ENCODE assay signal across 16 cellular contexts in genomic region chr7:42429339-42429738, GRCh38.
DNase-seq lines count a peak whose midpoint lies in the region; ATAC-seq and TF ChIP-seq lines count a peak whose summit lies in the region.
"Had no signal": no experiment of that assay in that cellular context is flagged by ENCODE, and none has a peak within 500 bp of the region (broad histone marks: within the 10 kb centered on the region; RNA-seq: fewer than 3 reads in every experiment).

No MANE protein-coding gene starts in this region.

- H3K9me3 ChIP-seq in hepatocyte (ENCODE audit: low read depth) (no peaks in the 10 kb centered on the region), neuronal stem cell (replicated peaks in 1 of 2; ENCODE audit: control insufficient read depth in 2 of 2, insufficient read depth in 1 of 2, low read depth in 1 of 2, low read length in 2 of 2) (no peaks in the 10 kb centered on the region), smooth muscle cell (replicated peaks; ENCODE audit: low read depth) (no peaks in the 10 kb centered on the region)
- H3K9me3 ChIP-seq: BE2C had no signal

- H3K23ac ChIP-seq in neuronal stem cell (ENCODE audit: low read depth, low read length, poor library complexity): no peak overlapping the region

- TF ChIP-seq CTCF in GM23338 (conservative IDR thresholded peaks at IDR 0.05; ENCODE audit: low read depth in 2 of 2) (no peak), hepatocyte (IDR thresholded peaks at IDR 0.05; ENCODE audit: poor library complexity) (no peak), smooth muscle cell (IDR thresholded peaks at IDR 0.05; ENCODE audit: borderline replicate concordance, insufficient read depth, poor library complexity, severe bottlenecking) (no peak)

- H3K36me3 Mint-ChIP-seq in GM23338 (ENCODE audit: low read depth): no peaks in the 10 kb centered on the region
- H3K36me3 Mint-ChIP-seq: CD4-positive, alpha-beta memory T cell had no signal

- H3K4ac ChIP-seq in neuronal stem cell (ENCODE audit: low read length): no peak overlapping the region

- 62% methylated on average over 4 of the region's 4 CpGs for WGBS in hepatocyte (ENCODE audit: low lambda C conversion rate, missing lambda C conversion rate)
- WGBS in neuronal stem cell (ENCODE audit: extremely low coverage in 2 of 2, insufficient read length in 2 of 2, insufficient replicate concordance in 1 of 2), 2 donors: no CpG with 5 or more reads among the region's 4 CpGs
- 51% methylated on average over 4 of the region's 4 CpGs for WGBS in smooth muscle cell (ENCODE audit: low lambda C conversion rate)

- H3K36me3 ChIP-seq in GM23338 (ENCODE audit: insufficient read depth) (no peaks in the 10 kb centered on the region), hepatocyte (replicated peaks; ENCODE audit: insufficient read depth, low read depth) (no peaks in the 10 kb centered on the region), neuronal stem cell (replicated peaks in 1 of 2; ENCODE audit: control insufficient read depth in 2 of 2, insufficient read depth in 2 of 2, low read length in 2 of 2) (no peaks in the 10 kb centered on the region), smooth muscle cell (ENCODE audit: low read depth) (no peaks in the 10 kb centered on the region)
- H3K36me3 ChIP-seq: BE2C had no signal

- DNase-seq in GM23338 (ENCODE audit: low spot score) (no peak), hepatocyte (ENCODE audit: low spot score) (no peak), neuronal stem cell (ENCODE audit: low spot score) (no peak), smooth muscle cell (lab: John Stamatoyannopoulos, UW; ENCODE audit: unreplicated experiment) (no peak), epidermal melanocyte (ENCODE audit: insufficient read length, low spot score) (no peak), HuH-7.5 (ENCODE audit: low spot score) (no peak)
- DNase-seq: BE2C; CD4-positive, alpha-beta memory T cell; COR-L47; DMS153; DMS79 treated with DMSO at 0.1 percent for 48 hours; GDM1 had no signal

- H2BK12ac ChIP-seq in neuronal stem cell (ENCODE audit: low read length): no peak overlapping the region

- H2AFZ ChIP-seq in GM23338 (peak overlapping the region; percentile 92; the same call in 1 of the 2 replicates), hepatocyte (no peak overlapping the region), neuronal stem cell (ENCODE audit: low read length) (peak overlapping the region; percentile 86), smooth muscle cell (ENCODE audit: low read depth) (peak overlapping the region; percentile 88)

- no peaks in the 10 kb centered on the region for H3K79me1 ChIP-seq in neuronal stem cell (ENCODE audit: low read depth, low read length)

- H3K27me3 ChIP-seq in GM23338 (ENCODE audit: insufficient read depth) (no peaks in the 10 kb centered on the region), hepatocyte (no peaks in the 10 kb centered on the region), neuronal stem cell (ENCODE audit: control insufficient read depth in 3 of 3, insufficient read depth in 3 of 3, low read depth in 1 of 3, low read length in 3 of 3) (no peaks in the 10 kb centered on the region), smooth muscle cell (ENCODE audit: low read depth) (no peaks in the 10 kb centered on the region)
- H3K27me3 ChIP-seq: BE2C had no signal

- H3K27me3 Mint-ChIP-seq in GM23338 (ENCODE audit: insufficient read depth, low read depth, poor library complexity): peaks cover 2% of the 10 kb centered on the region
- H3K27me3 Mint-ChIP-seq: CD4-positive, alpha-beta memory T cell had no signal

- H3K14ac ChIP-seq in neuronal stem cell (ENCODE audit: low read length): no peak overlapping the region

- H3K9me3 Mint-ChIP-seq in GM23338: no peaks in the 10 kb centered on the region

- H4K20me1 ChIP-seq in GM23338 (replicated peaks; ENCODE audit: insufficient read depth): no peaks in the 10 kb centered on the region
- no peaks in the 10 kb centered on the region for H4K20me1 ChIP-seq in hepatocyte (ENCODE audit: insufficient read depth, poor library complexity, severe bottlenecking)
- H4K20me1 ChIP-seq in smooth muscle cell (ENCODE audit: low read depth): no peaks in the 10 kb centered on the region

- H3K4me3 ChIP-seq in GM23338 (no peak overlapping the region), hepatocyte (no peak overlapping the region), neuronal stem cell (ENCODE audit: low read length in 2 of 2) (no peak overlapping the region), smooth muscle cell (no peak overlapping the region)

- no peak overlapping the region for H2BK120ac ChIP-seq in neuronal stem cell (ENCODE audit: low read depth, low read length)

- H4K8ac ChIP-seq in neuronal stem cell (ENCODE audit: low read depth, low read length): no peak overlapping the region

- no peak overlapping the region for H3K27ac Mint-ChIP-seq in GM23338
- H3K27ac Mint-ChIP-seq: CD4-positive, alpha-beta memory T cell had no signal

- no peaks in the 10 kb centered on the region for H3K79me2 ChIP-seq in GM23338 (replicated peaks; ENCODE audit: insufficient read depth)
- H3K79me2 ChIP-seq in hepatocyte: no peaks in the 10 kb centered on the region
- no peaks in the 10 kb centered on the region for H3K79me2 ChIP-seq in smooth muscle cell (ENCODE audit: low read depth)

- H3K9me2 ChIP-seq in GM23338 (ENCODE audit: insufficient read depth) (no peaks in the 10 kb centered on the region), hepatocyte (replicated peaks; ENCODE audit: insufficient read depth) (no peaks in the 10 kb centered on the region)

- no peaks in the 10 kb centered on the region for H3F3A ChIP-seq in GM23338 (replicated peaks; ENCODE audit: low read depth)
- H3F3A ChIP-seq in smooth muscle cell (ENCODE audit: low read depth): no peaks in the 10 kb centered on the region

- no peak overlapping the region for H2AK5ac ChIP-seq in neuronal stem cell (ENCODE audit: low read depth, low read length)

- H3K27ac ChIP-seq in GM23338 (ENCODE audit: low read depth): no peak overlapping the region
- peak overlapping the region; percentile 9 for H3K27ac ChIP-seq in hepatocyte
- H3K27ac ChIP-seq in neuronal stem cell (replicated peaks; ENCODE audit: low read length): no peak overlapping the region
- H3K27ac ChIP-seq in smooth muscle cell (ENCODE audit: low read depth): peak overlapping the region; percentile 24
- H3K27ac ChIP-seq: C4-2B, HL-60 had no signal

- H2BK15ac ChIP-seq in neuronal stem cell (ENCODE audit: low read length): no peak overlapping the region

- H3K4me1 ChIP-seq in GM23338 (ENCODE audit: insufficient read depth) (no peaks in the 10 kb centered on the region), hepatocyte (ENCODE audit: insufficient read depth) (peaks cover 6% of the 10 kb centered on the region), neuronal stem cell (ENCODE audit: control insufficient read depth in 2 of 2, insufficient read depth in 1 of 2, low read depth in 1 of 2, low read length in 2 of 2) (peaks cover 0 to 8% of the 10 kb centered on the region in 2 donors), smooth muscle cell (ENCODE audit: low read depth) (peaks cover 10% of the 10 kb centered on the region)
- H3K4me1 ChIP-seq: BE2C had no signal

- H3K4me1 Mint-ChIP-seq in GM23338: peaks cover 9% of the 10 kb centered on the region
- H3K4me1 Mint-ChIP-seq: CD4-positive, alpha-beta memory T cell had no signal

- no peak overlapping the region for H3K18ac ChIP-seq in neuronal stem cell (ENCODE audit: low read length)

- no peak overlapping the region for H2BK5ac ChIP-seq in neuronal stem cell (ENCODE audit: low read length)

- no peak for ATAC-seq in GM23338
- ATAC-seq in GM21515 (IDR thresholded peaks at IDR 0.05; ENCODE audit: unreplicated experiment): no peak
- ATAC-seq: HCT116 had no signal

- H3K9ac ChIP-seq in neuronal stem cell (ENCODE audit: low read depth, low read length, poor library complexity) (no peak overlapping the region), smooth muscle cell (ENCODE audit: low read depth) (no peak overlapping the region)

- H3K4me3 Mint-ChIP-seq in GM23338: no peak overlapping the region
- H3K4me3 Mint-ChIP-seq: CD4-positive, alpha-beta memory T cell had no signal

- H4K91ac ChIP-seq in neuronal stem cell (ENCODE audit: low read depth, low read length, poor library complexity): no peak overlapping the region

- H3K4me2 ChIP-seq in GM23338 (no peak overlapping the region), hepatocyte (no peak overlapping the region), neuronal stem cell (ENCODE audit: insufficient read depth, low read length, poor library complexity, severe bottlenecking) (no peak overlapping the region), smooth muscle cell (no peak overlapping the region)

TF ChIP-seq in GM23338, 12 proteins besides CTCF, POLR2A, EP300 and RAD21 (continues in another document):
- TF ChIP-seq, protein P1, sequence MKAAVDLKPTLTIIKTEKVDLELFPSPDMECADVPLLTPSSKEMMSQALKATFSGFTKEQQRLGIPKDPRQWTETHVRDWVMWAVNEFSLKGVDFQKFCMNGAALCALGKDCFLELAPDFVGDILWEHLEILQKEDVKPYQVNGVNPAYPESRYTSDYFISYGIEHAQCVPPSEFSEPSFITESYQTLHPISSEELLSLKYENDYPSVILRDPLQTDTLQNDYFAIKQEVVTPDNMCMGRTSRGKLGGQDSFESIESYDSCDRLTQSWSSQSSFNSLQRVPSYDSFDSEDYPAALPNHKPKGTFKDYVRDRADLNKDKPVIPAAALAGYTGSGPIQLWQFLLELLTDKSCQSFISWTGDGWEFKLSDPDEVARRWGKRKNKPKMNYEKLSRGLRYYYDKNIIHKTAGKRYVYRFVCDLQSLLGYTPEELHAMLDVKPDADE (IDR thresholded peaks at IDR 0.05): no peak
- TF ChIP-seq JUNB (IDR thresholded peaks at IDR 0.05; ENCODE audit: unreplicated experiment) (no peak), POLR2AphosphoS5 (IDR thresholded peaks at IDR 0.05; ENCODE audit: low read depth) (no peak)

Comparison
In these comparisons a context has a peak if more than half of its experiments do, and no peak if none do; other contexts are left out.
1. H3K27ac ChIP-seq: peak in hepatocyte (single experiment) and smooth muscle cell (single experiment); none in GM23338 (single experiment) and neuronal stem cell (single experiment).